ENCODE assay signal across 1 cellular context in genomic region chr9:133990366-133991210, GRCh38.
TF ChIP-seq lines count a peak whose summit lies in the region.

No MANE protein-coding gene starts in this region.

TF ChIP-seq in SK-N-SH, 30 proteins besides CTCF, POLR2A, EP300 and RAD21 (continued from another document):
- TF ChIP-seq, protein P1, sequence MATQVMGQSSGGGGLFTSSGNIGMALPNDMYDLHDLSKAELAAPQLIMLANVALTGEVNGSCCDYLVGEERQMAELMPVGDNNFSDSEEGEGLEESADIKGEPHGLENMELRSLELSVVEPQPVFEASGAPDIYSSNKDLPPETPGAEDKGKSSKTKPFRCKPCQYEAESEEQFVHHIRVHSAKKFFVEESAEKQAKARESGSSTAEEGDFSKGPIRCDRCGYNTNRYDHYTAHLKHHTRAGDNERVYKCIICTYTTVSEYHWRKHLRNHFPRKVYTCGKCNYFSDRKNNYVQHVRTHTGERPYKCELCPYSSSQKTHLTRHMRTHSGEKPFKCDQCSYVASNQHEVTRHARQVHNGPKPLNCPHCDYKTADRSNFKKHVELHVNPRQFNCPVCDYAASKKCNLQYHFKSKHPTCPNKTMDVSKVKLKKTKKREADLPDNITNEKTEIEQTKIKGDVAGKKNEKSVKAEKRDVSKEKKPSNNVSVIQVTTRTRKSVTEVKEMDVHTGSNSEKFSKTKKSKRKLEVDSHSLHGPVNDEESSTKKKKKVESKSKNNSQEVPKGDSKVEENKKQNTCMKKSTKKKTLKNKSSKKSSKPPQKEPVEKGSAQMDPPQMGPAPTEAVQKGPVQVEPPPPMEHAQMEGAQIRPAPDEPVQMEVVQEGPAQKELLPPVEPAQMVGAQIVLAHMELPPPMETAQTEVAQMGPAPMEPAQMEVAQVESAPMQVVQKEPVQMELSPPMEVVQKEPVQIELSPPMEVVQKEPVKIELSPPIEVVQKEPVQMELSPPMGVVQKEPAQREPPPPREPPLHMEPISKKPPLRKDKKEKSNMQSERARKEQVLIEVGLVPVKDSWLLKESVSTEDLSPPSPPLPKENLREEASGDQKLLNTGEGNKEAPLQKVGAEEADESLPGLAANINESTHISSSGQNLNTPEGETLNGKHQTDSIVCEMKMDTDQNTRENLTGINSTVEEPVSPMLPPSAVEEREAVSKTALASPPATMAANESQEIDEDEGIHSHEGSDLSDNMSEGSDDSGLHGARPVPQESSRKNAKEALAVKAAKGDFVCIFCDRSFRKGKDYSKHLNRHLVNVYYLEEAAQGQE (IDR thresholded peaks at IDR 0.05; ENCODE audit: low read depth, low read length): no peak
- TF ChIP-seq, protein P2, sequence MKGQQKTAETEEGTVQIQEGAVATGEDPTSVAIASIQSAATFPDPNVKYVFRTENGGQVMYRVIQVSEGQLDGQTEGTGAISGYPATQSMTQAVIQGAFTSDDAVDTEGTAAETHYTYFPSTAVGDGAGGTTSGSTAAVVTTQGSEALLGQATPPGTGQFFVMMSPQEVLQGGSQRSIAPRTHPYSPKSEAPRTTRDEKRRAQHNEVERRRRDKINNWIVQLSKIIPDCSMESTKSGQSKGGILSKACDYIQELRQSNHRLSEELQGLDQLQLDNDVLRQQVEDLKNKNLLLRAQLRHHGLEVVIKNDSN (IDR thresholded peaks at IDR 0.05; ENCODE audit: borderline replicate concordance, low read depth): no peak
- 0 out of 2 replicates have a peak, but pooled peaks have one; percentile 29 for TF ChIP-seq TAF1 (IDR thresholded peaks at IDR 0.05; ENCODE audit: borderline replicate concordance, low read depth, low read length)
- TF ChIP-seq, protein P3, sequence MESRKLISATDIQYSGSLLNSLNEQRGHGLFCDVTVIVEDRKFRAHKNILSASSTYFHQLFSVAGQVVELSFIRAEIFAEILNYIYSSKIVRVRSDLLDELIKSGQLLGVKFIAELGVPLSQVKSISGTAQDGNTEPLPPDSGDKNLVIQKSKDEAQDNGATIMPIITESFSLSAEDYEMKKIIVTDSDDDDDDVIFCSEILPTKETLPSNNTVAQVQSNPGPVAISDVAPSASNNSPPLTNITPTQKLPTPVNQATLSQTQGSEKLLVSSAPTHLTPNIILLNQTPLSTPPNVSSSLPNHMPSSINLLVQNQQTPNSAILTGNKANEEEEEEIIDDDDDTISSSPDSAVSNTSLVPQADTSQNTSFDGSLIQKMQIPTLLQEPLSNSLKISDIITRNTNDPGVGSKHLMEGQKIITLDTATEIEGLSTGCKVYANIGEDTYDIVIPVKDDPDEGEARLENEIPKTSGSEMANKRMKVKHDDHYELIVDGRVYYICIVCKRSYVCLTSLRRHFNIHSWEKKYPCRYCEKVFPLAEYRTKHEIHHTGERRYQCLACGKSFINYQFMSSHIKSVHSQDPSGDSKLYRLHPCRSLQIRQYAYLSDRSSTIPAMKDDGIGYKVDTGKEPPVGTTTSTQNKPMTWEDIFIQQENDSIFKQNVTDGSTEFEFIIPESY (IDR thresholded peaks at IDR 0.05; ENCODE audit: borderline replicate concordance, low read depth): no peak
- TF ChIP-seq RCOR1 (IDR thresholded peaks at IDR 0.05; ENCODE audit: low read length): no peak
- TF ChIP-seq MXI1 (IDR thresholded peaks at IDR 0.05; ENCODE audit: low read depth, low read length): peak; percentile 80
- 0 out of 2 replicates have a peak, but pooled peaks have one; percentile 57 for TF ChIP-seq SIN3A (IDR thresholded peaks at IDR 0.05; ENCODE audit: borderline replicate concordance, low read depth, low read length)
- TF ChIP-seq, protein P4, sequence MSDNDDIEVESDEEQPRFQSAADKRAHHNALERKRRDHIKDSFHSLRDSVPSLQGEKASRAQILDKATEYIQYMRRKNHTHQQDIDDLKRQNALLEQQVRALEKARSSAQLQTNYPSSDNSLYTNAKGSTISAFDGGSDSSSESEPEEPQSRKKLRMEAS (IDR thresholded peaks at IDR 0.05; ENCODE audit: low read depth): peak; percentile 41; the same call in 1 of the 2 replicates
- no peak for TF ChIP-seq GATA2 (CRISPR knock-in tag; IDR thresholded peaks at IDR 0.05)
- TF ChIP-seq SMC3 (IDR thresholded peaks at IDR 0.05; ENCODE audit: low read depth, low read length): no peak
- TF ChIP-seq TCF12 (IDR thresholded peaks at IDR 0.05): no peak
